In the genomic region with DNA sequence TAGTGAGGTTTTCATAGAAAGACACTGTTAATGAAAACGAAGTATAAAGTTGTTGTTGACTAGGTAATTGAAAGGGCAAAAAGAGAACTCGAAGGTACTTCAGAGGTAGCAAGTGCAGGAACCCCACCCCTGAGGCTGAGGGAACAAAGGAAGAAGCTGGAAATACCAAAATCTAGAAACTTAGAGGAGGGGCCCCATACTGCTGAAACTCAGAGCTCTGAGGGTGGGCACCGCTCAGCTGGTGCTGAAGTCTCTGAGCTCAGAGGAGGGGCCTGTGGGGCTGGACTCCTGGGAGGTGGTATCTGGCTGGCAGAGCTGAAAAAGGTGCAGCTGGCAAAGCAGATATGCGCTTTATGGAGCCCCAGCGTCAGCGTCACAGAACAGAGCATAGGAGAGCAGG, we compare ENCODE assay signal across 14 cellular contexts.
A peak's percentile ranks its signal among the peaks of the same experiment; 100 is the strongest.
DNase-seq lines count a peak whose midpoint lies in the region; ATAC-seq, FAIRE-seq and TF ChIP-seq lines count a peak whose summit lies in the region.
"Had no signal": no experiment of that assay in that cellular context is flagged by ENCODE, and none has a peak within 500 bp of the region (broad histone marks: within the 10 kb centered on the region; RNA-seq: fewer than 3 reads in every experiment).

No MANE protein-coding gene starts in this region.

- peaks cover 33% of the 10 kb centered on the region for H3K4me1 Mint-ChIP-seq in activated CD4-positive, alpha-beta T cell treated with anti-CD3 and anti-CD28 coated beads for 36 hours
- H3K4me1 Mint-ChIP-seq in T-cell (peaks cover 41 to 62% (median 44%) of the 10 kb centered on the region in 3 donors), progenitor cell of endocrine pancreas (ENCODE audit: low read depth) (no peaks in the 10 kb centered on the region), mesothelial cell of epicardium (peaks cover 13% of the 10 kb centered on the region)
- H3K4me1 Mint-ChIP-seq: brain had no signal

- ATAC-seq in activated CD4-positive, alpha-beta T cell treated with anti-CD3 and anti-CD28 coated beads for 36 hours, result peak; percentile 9
- ATAC-seq in GM21526 (IDR thresholded peaks at IDR 0.05; ENCODE audit: low FRiP score, unreplicated experiment), result peak; percentile 28
- ATAC-seq in T-cell (replicated peaks in 1 of 4), result peak in 3 of 4 experiments; percentile 17 to 52 (median 33)

- H3K27me3 Mint-ChIP-seq in activated CD4-positive, alpha-beta T cell treated with anti-CD3 and anti-CD28 coated beads for 36 hours, result no peaks in the 10 kb centered on the region
- no peaks in the 10 kb centered on the region for H3K27me3 Mint-ChIP-seq in T-cell
- no peaks in the 10 kb centered on the region for H3K27me3 Mint-ChIP-seq in progenitor cell of endocrine pancreas
- no peaks in the 10 kb centered on the region for H3K27me3 Mint-ChIP-seq in mesothelial cell of epicardium (ENCODE audit: low read depth)
- H3K27me3 Mint-ChIP-seq: brain had no signal

- H3K36me3 Mint-ChIP-seq in activated CD4-positive, alpha-beta T cell treated with anti-CD3 and anti-CD28 coated beads for 36 hours (ENCODE audit: low read depth), result no peaks in the 10 kb centered on the region
- H3K36me3 Mint-ChIP-seq in T-cell (no peaks in the 10 kb centered on the region), progenitor cell of endocrine pancreas (ENCODE audit: insufficient read depth) (no peaks in the 10 kb centered on the region), mesothelial cell of epicardium (no peaks in the 10 kb centered on the region)
- H3K36me3 Mint-ChIP-seq: brain had no signal

- H3K9me3 Mint-ChIP-seq in activated CD4-positive, alpha-beta T cell treated with anti-CD3 and anti-CD28 coated beads for 36 hours (ENCODE audit: low read depth), result no peaks in the 10 kb centered on the region
- peaks cover 0 to 3% (median 0%) of the 10 kb centered on the region in 3 donors for H3K9me3 Mint-ChIP-seq in T-cell
- H3K9me3 Mint-ChIP-seq in progenitor cell of endocrine pancreas (ENCODE audit: low read depth), result peaks cover 26% of the 10 kb centered on the region
- H3K9me3 Mint-ChIP-seq in mesothelial cell of epicardium, result peaks cover 22% of the 10 kb centered on the region

- peak overlapping the region; percentile 56 for H3K27ac Mint-ChIP-seq in activated CD4-positive, alpha-beta T cell treated with anti-CD3 and anti-CD28 coated beads for 36 hours
- H3K27ac Mint-ChIP-seq in T-cell (peak overlapping the region; percentile 85 to 88), progenitor cell of endocrine pancreas (peak overlapping the region; percentile 62), mesothelial cell of epicardium (no peak overlapping the region)
- H3K27ac Mint-ChIP-seq: brain had no signal

- intact Hi-C loops in activated CD4-positive, alpha-beta T cell treated with anti-CD3 and anti-CD28 coated beads for 36 hours (cut with DNase I, micrococcal nuclease), result no loop called here

- no peak for DNase-seq in activated CD4-positive, alpha-beta T cell treated with anti-CD3 and anti-CD28 coated beads for 36 hours
- no peak for DNase-seq in activated CD4-positive, alpha-beta T cell treated with anti-CD3 and anti-CD28 coated beads, Interleukin-2, amount 50 U/mL, for 48 hours
- DNase-seq in T-cell (peak in 1 of 34 experiments; percentile 13), progenitor cell of endocrine pancreas (ENCODE audit: low spot score, unreplicated experiment) (no peak), mesothelial cell of epicardium (ENCODE audit: low spot score in 2 of 2, unreplicated experiment in 2 of 2) (no peak), RCC 7860 (ENCODE audit: low spot score) (no peak), DMS53 treated with DMSO at 0.1 percent for 48 hours (lab: John Stamatoyannopoulos, UW; ENCODE audit: unreplicated experiment) (no peak)
- DNase-seq: Calu3, GOT3, NCI-H187, NCI-H82, occipital lobe had no signal

- POLR2A ChIA-PET in activated CD4-positive, alpha-beta T cell treated with anti-CD3 and anti-CD28 coated beads for 36 hours (lab: Charles Lee), result interaction anchor here (0.7 kb wide), 1 partner anchor 19 kb away, joined by 4 read pairs; no protein-coding TSS in a partner anchor
- POLR2A ChIA-PET in T-cell (lab: Charles Lee), result interaction anchor here in 1 of 2 donors (1.2 kb wide), 1 partner anchor 19 kb away, joined by 3 read pairs; no protein-coding TSS in a partner anchor

- no peak for TF ChIP-seq CTCF in progenitor cell of endocrine pancreas (IDR thresholded peaks at IDR 0.05; ENCODE audit: unreplicated experiment)
- no peak for TF ChIP-seq CTCF in mesothelial cell of epicardium (IDR thresholded peaks at IDR 0.05; ENCODE audit: unreplicated experiment)

- no peak for FAIRE-seq in RCC 7860 (lab: Jason Lieb, UNC)

- no peak overlapping the region for H3K4me3 Mint-ChIP-seq in activated CD4-positive, alpha-beta T cell treated with anti-CD3 and anti-CD28 coated beads for 36 hours
- H3K4me3 Mint-ChIP-seq in T-cell (peak overlapping the region in 1 of 3 donors; percentile 70), progenitor cell of endocrine pancreas (ENCODE audit: low read depth) (no peak overlapping the region), mesothelial cell of epicardium (no peak overlapping the region)
- H3K4me3 Mint-ChIP-seq: brain had no signal

- CTCF ChIA-PET in activated CD4-positive, alpha-beta T cell treated with anti-CD3 and anti-CD28 coated beads for 36 hours (lab: Charles Lee), result no interaction called here
- CTCF ChIA-PET in T-cell (lab: Charles Lee), result interaction anchor here in 1 of 2 donors (0.5 kb wide), 1 partner anchor 26 kb away, joined by 4 read pairs; no protein-coding TSS in a partner anchor
